1 cellular context compared by ENCODE assay signal in genomic region chr5:119402555-119402954, GRCh38.
TF ChIP-seq lines count a peak whose summit lies in the region.

No MANE protein-coding gene starts in this region.

TF ChIP-seq in GM23338, 12 proteins besides CTCF, POLR2A, EP300 and RAD21 (continued from another document):
- no peak for TF ChIP-seq REST (IDR thresholded peaks at IDR 0.05; ENCODE audit: unreplicated experiment)
